In the genomic region with DNA sequence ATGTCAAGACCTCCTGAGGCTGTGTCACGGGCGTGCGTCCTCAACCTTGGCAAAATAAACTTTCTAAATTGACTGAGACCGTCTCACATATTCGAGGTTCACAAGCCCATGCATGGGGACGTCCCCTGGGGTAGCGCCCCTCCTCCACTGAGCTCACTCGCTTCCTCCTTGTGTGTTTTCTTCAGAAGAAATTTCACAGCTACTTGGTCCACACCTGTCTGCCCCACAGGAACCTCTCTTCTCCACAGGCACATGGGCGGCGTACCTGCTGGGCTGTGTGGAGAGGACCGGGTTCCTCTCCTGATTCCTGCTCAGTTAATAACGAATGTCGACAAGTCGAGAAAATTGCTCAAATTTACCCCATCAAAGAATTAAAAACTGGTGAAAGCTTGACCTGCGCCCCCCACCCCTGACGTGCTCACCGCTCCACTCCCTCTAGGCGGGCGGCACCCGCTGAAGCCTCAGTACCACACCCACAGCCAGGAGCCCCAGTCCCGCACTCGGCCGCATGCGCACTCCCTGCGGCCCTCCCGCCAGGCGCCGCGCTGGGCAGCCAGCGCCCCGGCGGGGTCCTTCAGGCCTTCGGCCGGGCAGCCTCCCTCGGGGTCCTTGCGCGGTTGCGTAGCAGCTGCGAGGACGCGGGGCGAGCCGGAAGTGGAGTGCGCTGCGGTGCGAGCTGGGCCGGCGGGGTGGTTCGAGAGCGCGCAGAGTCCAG, we compare ENCODE assay signal across 8 cellular contexts. TPM values are rescaled to one million over a fixed set of nuclear protein-coding genes. Genes with fewer than 3 reads are reported as not detected.
DNase-seq lines count a peak whose midpoint lies in the region; ATAC-seq and TF ChIP-seq lines count a peak whose summit lies in the region.
"Not testable (repeated sequence)": the region's sequence is repeated elsewhere in the genome, so short reads cannot be mapped to it uniquely, and the experiment has no call there.

RABL2A (plus strand) TSS at position 651 of the 715 bp plus-strand sequence. CDS start 1,341 bp downstream, outside the sequence.

- ATAC-seq in CD8-positive, alpha-beta T cell, result peak; percentile 98
- peak; percentile 91 for ATAC-seq in GM21367 (IDR thresholded peaks at IDR 0.05; ENCODE audit: unreplicated experiment)
- peak; percentile 90 for ATAC-seq in HG03457 (IDR thresholded peaks at IDR 0.05; ENCODE audit: unreplicated experiment)

- H3K9me3 Mint-ChIP-seq in CD8-positive, alpha-beta T cell; T-helper 1 cell treated with Interleukin-12 subunit alpha and Interleukin-12 subunit beta and Interleukin-4 antibody, amounts not matched to agents 30 μg/mL and 1 μg/mL, for 36 hours; glutamatergic neuron (ENCODE audit: unreplicated experiment): not testable (repeated sequence)

- POLR2A ChIA-PET in CD8-positive, alpha-beta T cell (lab: Charles Lee), result not testable (repeated sequence)

- H3K27ac Mint-ChIP-seq in CD8-positive, alpha-beta T cell, result peak within 1 kb of the TSS; percentile 85
- H3K27ac Mint-ChIP-seq in T-helper 1 cell treated with Interleukin-12 subunit alpha and Interleukin-12 subunit beta and Interleukin-4 antibody, amounts not matched to agents 30 μg/mL and 1 μg/mL, for 36 hours, result peak within 1 kb of the TSS; percentile 78
- not testable (repeated sequence) for H3K27ac Mint-ChIP-seq in glutamatergic neuron (ENCODE audit: unreplicated experiment)

- H3K4me3 Mint-ChIP-seq in CD8-positive, alpha-beta T cell, result peak within 1 kb of the TSS; percentile 86
- H3K4me3 Mint-ChIP-seq in T-helper 1 cell treated with Interleukin-12 subunit alpha and Interleukin-12 subunit beta and Interleukin-4 antibody, amounts not matched to agents 30 μg/mL and 1 μg/mL, for 36 hours, result peak within 1 kb of the TSS; percentile 84
- peak within 1 kb of the TSS; percentile 90 for H3K4me3 Mint-ChIP-seq in glutamatergic neuron (ENCODE audit: unreplicated experiment)

- H3K4me2 ChIP-seq in neural cell (ENCODE audit: low read length), result not testable (repeated sequence)

- H3K4me1 Mint-ChIP-seq in CD8-positive, alpha-beta T cell (ENCODE audit: low read depth), result peaks cover 14% of the 10 kb centered on the region
- H3K4me1 Mint-ChIP-seq in T-helper 1 cell treated with Interleukin-12 subunit alpha and Interleukin-12 subunit beta and Interleukin-4 antibody, amounts not matched to agents 30 μg/mL and 1 μg/mL, for 36 hours (ENCODE audit: low read depth); glutamatergic neuron (ENCODE audit: low read depth, unreplicated experiment): not testable (repeated sequence)

- not testable (repeated sequence) for H4K20me1 ChIP-seq in neural cell (ENCODE audit: insufficient read depth)

- not testable (repeated sequence) for H3K79me2 ChIP-seq in neural cell (replicated peaks; ENCODE audit: insufficient read depth, low read length)

- H3K36me3 Mint-ChIP-seq in CD8-positive, alpha-beta T cell, result peaks cover 17% of the 10 kb centered on the region
- not testable (repeated sequence) for H3K36me3 Mint-ChIP-seq in T-helper 1 cell treated with Interleukin-12 subunit alpha and Interleukin-12 subunit beta and Interleukin-4 antibody, amounts not matched to agents 30 μg/mL and 1 μg/mL, for 36 hours (ENCODE audit: low read depth); glutamatergic neuron (ENCODE audit: unreplicated experiment)

- not testable (repeated sequence) for H2AFZ ChIP-seq in neural cell (ENCODE audit: low read depth, low read length)

- DNase-seq in CD8-positive, alpha-beta T cell, result peak; percentile 79 to 93 (median 81)
- DNase-seq in adipocyte (ENCODE audit: low read depth), result peak; percentile 85
- peak; percentile 85 for DNase-seq in glutamatergic neuron
- peak; percentile 62 to 81 for DNase-seq in stimulated activated CD8-positive, alpha-beta memory T cell treated with anti-CD3 and anti-CD28 coated beads, Interleukin-4, amount 100 ng/mL, for 1 hour (ENCODE audit: low read depth in 2 of 2, low spot score in 1 of 2)

- peak within 1 kb of the TSS; percentile 76 for H3K9ac ChIP-seq in adipocyte (ENCODE audit: low read length)
- H3K9ac ChIP-seq in neural cell (ENCODE audit: low read length), result peak within 1 kb of the TSS; percentile 47

- intact Hi-C loops in CD8-positive, alpha-beta T cell (cut with DNase I, micrococcal nuclease), result not testable (repeated sequence)

- peak within 1 kb of the TSS; percentile 54 for H3K4me3 ChIP-seq in CD8-positive, alpha-beta T cell (ENCODE audit: low read depth, low read length)
- H3K4me3 ChIP-seq in adipocyte (ENCODE audit: low read length) (peak within 1 kb of the TSS; percentile 79), neural cell (ENCODE audit: low read length) (peak within 1 kb of the TSS; percentile 61)

- H3K27ac ChIP-seq in CD8-positive, alpha-beta T cell (ENCODE audit: low read depth, low read length), result peak within 1 kb of the TSS; percentile 27
- not testable (repeated sequence) for H3K27ac ChIP-seq in neural cell (ENCODE audit: low read length)

- CTCF ChIA-PET in CD8-positive, alpha-beta T cell (lab: Charles Lee), result not testable (repeated sequence)

- H3K4me1 ChIP-seq in CD8-positive, alpha-beta T cell (ENCODE audit: insufficient read depth, low read length); adipocyte (ENCODE audit: control insufficient read depth, insufficient read depth, low read length): not testable (repeated sequence)

- not testable (repeated sequence) for H3K36me3 ChIP-seq in CD8-positive, alpha-beta T cell (ENCODE audit: insufficient read depth, low read length); adipocyte (ENCODE audit: control insufficient read depth, insufficient read depth, low read length, severe bottlenecking); neural cell (ENCODE audit: insufficient read depth, low read length)

- not testable (repeated sequence) for H3K27me3 Mint-ChIP-seq in CD8-positive, alpha-beta T cell (ENCODE audit: low read depth); T-helper 1 cell treated with Interleukin-12 subunit alpha and Interleukin-12 subunit beta and Interleukin-4 antibody, amounts not matched to agents 30 μg/mL and 1 μg/mL, for 36 hours (ENCODE audit: low read depth); glutamatergic neuron (ENCODE audit: unreplicated experiment)

- H3K9me2 ChIP-seq in neural cell (ENCODE audit: insufficient read depth, low read length), result not testable (repeated sequence)

- TF ChIP-seq EP300 in neural cell (conservative IDR thresholded peaks at IDR 0.05; ENCODE audit: poor library complexity, severe bottlenecking), result not testable (repeated sequence)

- H3K27me3 ChIP-seq in CD8-positive, alpha-beta T cell (ENCODE audit: insufficient read depth, low read length); adipocyte (replicated peaks; ENCODE audit: control insufficient read depth, insufficient read depth, low read length); neural cell (ENCODE audit: insufficient read depth, low read depth, low read length): not testable (repeated sequence)

- TF ChIP-seq RAD21 in neural cell (conservative IDR thresholded peaks at IDR 0.05), result not testable (repeated sequence)

- not testable (repeated sequence) for H3F3A ChIP-seq in neural cell (ENCODE audit: insufficient read depth, low read length, poor library complexity, severe bottlenecking)

- not testable (repeated sequence) for H3K9me3 ChIP-seq in CD8-positive, alpha-beta T cell (ENCODE audit: low read length); adipocyte (ENCODE audit: control insufficient read depth, low read length); neural cell (ENCODE audit: low read length)

- TF ChIP-seq CTCF in CD8-positive, alpha-beta T cell (IDR thresholded peaks at IDR 0.05); glutamatergic neuron (IDR thresholded peaks at IDR 0.05; ENCODE audit: partially characterized antibody, unreplicated experiment); neural cell (IDR thresholded peaks at IDR 0.05; ENCODE audit: poor library complexity, severe bottlenecking): not testable (repeated sequence)

RNA-seq across cellular contexts. Expression of gene RABL2A, which starts in this region (rescaled TPM):
- 10 to 100 TPM; 11.8 to 13.9 TPM for total RNA-seq in CD8-positive, alpha-beta T cell
- total RNA-seq in glutamatergic neuron (ENCODE audit: unreplicated experiment), result 17.0 TPM
- 17.9 and 26.7 TPM in 2 replicates for polyA plus RNA-seq in neural cell
- 26.5 and 27.1 TPM in 2 replicates for polyA minus RNA-seq in neural cell
